In the genomic region with DNA sequence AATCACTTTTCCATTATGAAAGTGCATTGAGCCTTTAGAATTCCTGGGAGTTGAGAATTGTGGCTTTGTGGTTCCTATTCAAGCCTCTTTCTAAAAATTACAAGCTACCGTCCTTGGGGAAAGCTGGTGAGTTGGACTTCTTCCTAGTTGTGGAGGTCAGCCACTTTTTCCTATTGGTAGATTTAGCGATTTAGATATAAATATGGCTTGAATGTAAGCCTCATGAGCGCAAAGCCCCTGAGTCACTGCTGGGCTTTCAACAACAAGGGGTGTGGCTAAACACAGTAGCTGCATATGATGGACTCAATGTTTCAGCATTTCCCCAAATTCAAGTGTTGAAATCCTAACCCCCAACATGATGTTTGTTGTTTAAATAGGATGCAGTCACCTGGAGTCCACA, we compare ENCODE assay signal across 1 cellular context.
TF ChIP-seq lines count a peak whose summit lies in the region.

No MANE protein-coding gene starts in this region.

TF ChIP-seq in GM23338, 12 proteins besides CTCF, POLR2A, EP300 and RAD21:
- TF ChIP-seq, protein P1, sequence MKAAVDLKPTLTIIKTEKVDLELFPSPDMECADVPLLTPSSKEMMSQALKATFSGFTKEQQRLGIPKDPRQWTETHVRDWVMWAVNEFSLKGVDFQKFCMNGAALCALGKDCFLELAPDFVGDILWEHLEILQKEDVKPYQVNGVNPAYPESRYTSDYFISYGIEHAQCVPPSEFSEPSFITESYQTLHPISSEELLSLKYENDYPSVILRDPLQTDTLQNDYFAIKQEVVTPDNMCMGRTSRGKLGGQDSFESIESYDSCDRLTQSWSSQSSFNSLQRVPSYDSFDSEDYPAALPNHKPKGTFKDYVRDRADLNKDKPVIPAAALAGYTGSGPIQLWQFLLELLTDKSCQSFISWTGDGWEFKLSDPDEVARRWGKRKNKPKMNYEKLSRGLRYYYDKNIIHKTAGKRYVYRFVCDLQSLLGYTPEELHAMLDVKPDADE (IDR thresholded peaks at IDR 0.05): no peak
- TF ChIP-seq, protein P2, sequence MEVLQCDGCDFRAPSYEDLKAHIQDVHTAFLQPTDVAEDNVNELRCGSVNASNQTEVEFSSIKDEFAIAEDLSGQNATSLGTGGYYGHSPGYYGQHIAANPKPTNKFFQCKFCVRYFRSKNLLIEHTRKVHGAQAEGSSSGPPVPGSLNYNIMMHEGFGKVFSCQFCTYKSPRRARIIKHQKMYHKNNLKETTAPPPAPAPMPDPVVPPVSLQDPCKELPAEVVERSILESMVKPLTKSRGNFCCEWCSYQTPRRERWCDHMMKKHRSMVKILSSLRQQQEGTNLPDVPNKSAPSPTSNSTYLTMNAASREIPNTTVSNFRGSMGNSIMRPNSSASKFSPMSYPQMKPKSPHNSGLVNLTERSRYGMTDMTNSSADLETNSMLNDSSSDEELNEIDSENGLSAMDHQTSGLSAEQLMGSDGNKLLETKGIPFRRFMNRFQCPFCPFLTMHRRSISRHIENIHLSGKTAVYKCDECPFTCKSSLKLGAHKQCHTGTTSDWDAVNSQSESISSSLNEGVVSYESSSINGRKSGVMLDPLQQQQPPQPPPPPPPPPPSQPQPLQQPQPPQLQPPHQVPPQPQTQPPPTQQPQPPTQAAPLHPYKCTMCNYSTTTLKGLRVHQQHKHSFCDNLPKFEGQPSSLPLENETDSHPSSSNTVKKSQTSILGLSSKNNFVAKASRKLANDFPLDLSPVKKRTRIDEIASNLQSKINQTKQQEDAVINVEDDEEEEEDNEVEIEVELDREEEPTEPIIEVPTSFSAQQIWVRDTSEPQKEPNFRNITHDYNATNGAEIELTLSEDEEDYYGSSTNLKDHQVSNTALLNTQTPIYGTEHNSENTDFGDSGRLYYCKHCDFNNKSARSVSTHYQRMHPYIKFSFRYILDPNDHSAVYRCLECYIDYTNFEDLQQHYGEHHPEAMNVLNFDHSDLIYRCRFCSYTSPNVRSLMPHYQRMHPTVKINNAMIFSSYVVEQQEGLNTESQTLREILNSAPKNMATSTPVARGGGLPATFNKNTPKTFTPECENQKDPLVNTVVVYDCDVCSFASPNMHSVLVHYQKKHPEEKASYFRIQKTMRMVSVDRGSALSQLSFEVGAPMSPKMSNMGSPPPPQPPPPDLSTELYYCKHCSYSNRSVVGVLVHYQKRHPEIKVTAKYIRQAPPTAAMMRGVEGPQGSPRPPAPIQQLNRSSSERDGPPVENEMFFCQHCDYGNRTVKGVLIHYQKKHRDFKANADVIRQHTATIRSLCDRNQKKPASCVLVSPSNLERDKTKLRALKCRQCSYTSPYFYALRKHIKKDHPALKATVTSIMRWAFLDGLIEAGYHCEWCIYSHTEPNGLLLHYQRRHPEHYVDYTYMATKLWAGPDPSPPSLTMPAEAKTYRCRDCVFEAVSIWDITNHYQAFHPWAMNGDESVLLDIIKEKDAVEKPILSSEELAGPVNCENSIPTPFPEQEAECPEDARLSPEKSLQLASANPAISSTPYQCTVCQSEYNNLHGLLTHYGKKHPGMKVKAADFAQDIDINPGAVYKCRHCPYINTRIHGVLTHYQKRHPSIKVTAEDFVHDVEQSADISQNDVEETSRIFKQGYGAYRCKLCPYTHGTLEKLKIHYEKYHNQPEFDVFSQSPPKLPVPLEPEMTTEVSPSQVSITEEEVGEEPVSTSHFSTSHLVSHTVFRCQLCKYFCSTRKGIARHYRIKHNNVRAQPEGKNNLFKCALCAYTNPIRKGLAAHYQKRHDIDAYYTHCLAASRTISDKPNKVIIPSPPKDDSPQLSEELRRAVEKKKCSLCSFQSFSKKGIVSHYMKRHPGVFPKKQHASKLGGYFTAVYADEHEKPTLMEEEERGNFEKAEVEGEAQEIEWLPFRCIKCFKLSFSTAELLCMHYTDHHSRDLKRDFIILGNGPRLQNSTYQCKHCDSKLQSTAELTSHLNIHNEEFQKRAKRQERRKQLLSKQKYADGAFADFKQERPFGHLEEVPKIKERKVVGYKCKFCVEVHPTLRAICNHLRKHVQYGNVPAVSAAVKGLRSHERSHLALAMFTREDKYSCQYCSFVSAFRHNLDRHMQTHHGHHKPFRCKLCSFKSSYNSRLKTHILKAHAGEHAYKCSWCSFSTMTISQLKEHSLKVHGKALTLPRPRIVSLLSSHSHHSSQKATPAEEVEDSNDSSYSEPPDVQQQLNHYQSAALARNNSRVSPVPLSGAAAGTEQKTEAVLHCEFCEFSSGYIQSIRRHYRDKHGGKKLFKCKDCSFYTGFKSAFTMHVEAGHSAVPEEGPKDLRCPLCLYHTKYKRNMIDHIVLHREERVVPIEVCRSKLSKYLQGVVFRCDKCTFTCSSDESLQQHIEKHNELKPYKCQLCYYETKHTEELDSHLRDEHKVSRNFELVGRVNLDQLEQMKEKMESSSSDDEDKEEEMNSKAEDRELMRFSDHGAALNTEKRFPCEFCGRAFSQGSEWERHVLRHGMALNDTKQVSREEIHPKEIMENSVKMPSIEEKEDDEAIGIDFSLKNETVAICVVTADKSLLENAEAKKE (CRISPR knock-in tag; IDR thresholded peaks at IDR 0.05): no peak
- TF ChIP-seq POLR2AphosphoS5 (IDR thresholded peaks at IDR 0.05; ENCODE audit: low read depth): no peak
- TF ChIP-seq NANOG (IDR thresholded peaks at IDR 0.05; ENCODE audit: borderline replicate concordance): no peak
- no peak for TF ChIP-seq EZH2phosphoT487 (IDR thresholded peaks at IDR 0.05; ENCODE audit: unreplicated experiment)
- TF ChIP-seq JUNB (IDR thresholded peaks at IDR 0.05; ENCODE audit: unreplicated experiment): no peak
- no peak for TF ChIP-seq EZH2 (IDR thresholded peaks at IDR 0.05; ENCODE audit: low read depth, unreplicated experiment)
- TF ChIP-seq ZNF331 (CRISPR knock-in tag; IDR thresholded peaks at IDR 0.05; ENCODE audit: low read depth): no peak
- TF ChIP-seq STAT1 (IDR thresholded peaks at IDR 0.05; ENCODE audit: unreplicated experiment): no peak
- TF ChIP-seq ZNF114 (CRISPR knock-in tag; IDR thresholded peaks at IDR 0.05): no peak
- no peak for TF ChIP-seq CREB1 (CRISPR knock-in tag; IDR thresholded peaks at IDR 0.05; ENCODE audit: low read depth)
- TF ChIP-seq, protein P3, sequence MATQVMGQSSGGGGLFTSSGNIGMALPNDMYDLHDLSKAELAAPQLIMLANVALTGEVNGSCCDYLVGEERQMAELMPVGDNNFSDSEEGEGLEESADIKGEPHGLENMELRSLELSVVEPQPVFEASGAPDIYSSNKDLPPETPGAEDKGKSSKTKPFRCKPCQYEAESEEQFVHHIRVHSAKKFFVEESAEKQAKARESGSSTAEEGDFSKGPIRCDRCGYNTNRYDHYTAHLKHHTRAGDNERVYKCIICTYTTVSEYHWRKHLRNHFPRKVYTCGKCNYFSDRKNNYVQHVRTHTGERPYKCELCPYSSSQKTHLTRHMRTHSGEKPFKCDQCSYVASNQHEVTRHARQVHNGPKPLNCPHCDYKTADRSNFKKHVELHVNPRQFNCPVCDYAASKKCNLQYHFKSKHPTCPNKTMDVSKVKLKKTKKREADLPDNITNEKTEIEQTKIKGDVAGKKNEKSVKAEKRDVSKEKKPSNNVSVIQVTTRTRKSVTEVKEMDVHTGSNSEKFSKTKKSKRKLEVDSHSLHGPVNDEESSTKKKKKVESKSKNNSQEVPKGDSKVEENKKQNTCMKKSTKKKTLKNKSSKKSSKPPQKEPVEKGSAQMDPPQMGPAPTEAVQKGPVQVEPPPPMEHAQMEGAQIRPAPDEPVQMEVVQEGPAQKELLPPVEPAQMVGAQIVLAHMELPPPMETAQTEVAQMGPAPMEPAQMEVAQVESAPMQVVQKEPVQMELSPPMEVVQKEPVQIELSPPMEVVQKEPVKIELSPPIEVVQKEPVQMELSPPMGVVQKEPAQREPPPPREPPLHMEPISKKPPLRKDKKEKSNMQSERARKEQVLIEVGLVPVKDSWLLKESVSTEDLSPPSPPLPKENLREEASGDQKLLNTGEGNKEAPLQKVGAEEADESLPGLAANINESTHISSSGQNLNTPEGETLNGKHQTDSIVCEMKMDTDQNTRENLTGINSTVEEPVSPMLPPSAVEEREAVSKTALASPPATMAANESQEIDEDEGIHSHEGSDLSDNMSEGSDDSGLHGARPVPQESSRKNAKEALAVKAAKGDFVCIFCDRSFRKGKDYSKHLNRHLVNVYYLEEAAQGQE (IDR thresholded peaks at IDR 0.05; ENCODE audit: unreplicated experiment): no peak
